ENCODE assay signal across 26 cellular contexts in the genomic region with DNA sequence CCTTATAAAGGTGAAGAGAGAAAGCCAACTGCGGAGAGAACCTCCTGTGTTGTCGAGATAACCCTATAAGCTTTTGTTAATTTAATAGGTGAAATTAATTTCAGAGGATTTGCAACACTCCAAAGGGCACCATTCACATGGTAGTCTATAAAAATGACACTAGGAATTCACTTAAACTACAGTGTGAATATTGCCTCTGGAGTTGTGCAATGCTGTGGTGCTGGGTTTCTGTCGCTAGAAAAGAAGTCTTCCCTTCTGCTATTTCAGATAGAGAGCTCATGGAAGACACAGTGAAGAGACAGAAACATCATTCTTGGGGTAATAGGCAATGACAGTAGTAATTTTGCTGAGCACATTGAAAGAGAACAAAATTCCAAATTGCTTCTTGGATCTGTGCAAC. TPM values are rescaled to one million over a fixed set of nuclear protein-coding genes. Genes with fewer than 3 reads are reported as not detected.
"Had no signal": no experiment of that assay in that cellular context is flagged by ENCODE, and none has a peak within 500 bp of the region (broad histone marks: within the 10 kb centered on the region; RNA-seq: fewer than 3 reads in every experiment).

No MANE protein-coding gene starts in this region.

- ATAC-seq: activated CD8-positive, alpha-beta memory T cell treated with anti-CD3 and anti-CD28 coated beads, Interleukin-2, amount 10 ng/mL, durations not matched to agents 7 days and 5 days; activated T-helper 17 cell treated with anti-CD3 and anti-CD28 coated beads, Interleukin-2, amount 50 U/mL, for 72 hours; WTC11 had no signal

- H3K36me3 ChIP-seq: brain microvascular endothelial cell, cardiac muscle cell had no signal

- H3K4me2 ChIP-seq: PC-9, SK-N-SH had no signal

- H3K36me3 Mint-ChIP-seq: activated CD8-positive, alpha-beta memory T cell treated with anti-CD3 and anti-CD28 coated beads, Interleukin-2, amount 10 ng/mL, durations not matched to agents 7 days and 5 days; activated naive CD8-positive, alpha-beta T cell; WTC11 had no signal

- H3K27me3 Mint-ChIP-seq: activated CD8-positive, alpha-beta memory T cell treated with anti-CD3 and anti-CD28 coated beads, Interleukin-2, amount 10 ng/mL, durations not matched to agents 7 days and 5 days; activated naive CD8-positive, alpha-beta T cell; activated T-helper 17 cell treated with anti-CD3 and anti-CD28 coated beads, Interleukin-2, amount 50 U/mL, for 72 hours had no signal

- H3K4me1 Mint-ChIP-seq: activated CD4-positive, alpha-beta T cell treated with anti-CD3 and anti-CD28 coated beads, Interleukin-2, amount 10 ng/mL, durations not matched to agents 24 days and 14 days; activated CD8-positive, alpha-beta memory T cell treated with anti-CD3 and anti-CD28 coated beads, Interleukin-2, amount 10 ng/mL, durations not matched to agents 7 days and 5 days; activated T-helper 17 cell treated with anti-CD3 and anti-CD28 coated beads, Interleukin-2, amount 50 U/mL, for 72 hours had no signal

- H3K27ac ChIP-seq: brain microvascular endothelial cell, cardiac muscle cell, PC-9 had no signal

- H3K27ac Mint-ChIP-seq: activated CD4-positive, alpha-beta T cell treated with anti-CD3 and anti-CD28 coated beads, Interleukin-2, amount 10 ng/mL, durations not matched to agents 24 days and 14 days; activated CD8-positive, alpha-beta memory T cell treated with anti-CD3 and anti-CD28 coated beads, Interleukin-2, amount 10 ng/mL, durations not matched to agents 7 days and 5 days; activated naive CD4-positive, alpha-beta T cell treated with anti-CD3 and anti-CD28 coated beads for 36 hours; activated naive CD8-positive, alpha-beta T cell; activated T-helper 17 cell treated with anti-CD3 and anti-CD28 coated beads, Interleukin-2, amount 50 U/mL, for 72 hours; T-helper 1 cell treated with Interleukin-12 subunit alpha and Interleukin-12 subunit beta and Interleukin-4 antibody, amounts not matched to agents 30 μg/mL and 1 μg/mL, for 36 hours; WTC11 had no signal

- DNase-seq: activated CD4-positive, alpha-beta T cell treated with anti-CD3 and anti-CD28 coated beads, Interleukin-2, amount 10 ng/mL, durations not matched to agents 24 days and 14 days; activated CD4-positive, alpha-beta T cell treated with anti-CD3 and anti-CD28 coated beads, Interleukin-2, amount 50 U/mL, for 48 hours; activated CD4-positive, CD25-positive, alpha-beta regulatory T cell treated with anti-CD3 and anti-CD28 coated beads, Interleukin-2, amount 50 U/mL, for 72 hours; activated CD8-positive, alpha-beta memory T cell treated with anti-CD3 and anti-CD28 coated beads, Interleukin-2, amount 10 ng/mL, durations not matched to agents 7 days and 5 days; activated gamma-delta T cell; activated naive CD4-positive, alpha-beta T cell treated with anti-CD3 and anti-CD28 coated beads for 36 hours; activated T-cell treated with anti-CD3 and anti-CD28 coated beads, Interleukin-2, amount 50 U/mL, for 48 hours; brain microvascular endothelial cell; Karpas-422; MM.1S; NCI-H1105; NCI-H1436; NCI-H1694 treated with DMSO at 0.1 percent for 48 hours; NCI-H2029 treated with DMSO at 0.1 percent for 48 hours; NCI-H345; NCI-H510A; NCI-H526 treated with DMSO at 0.1 percent for 48 hours; NCI-H82; PC-9; SHP77 treated with DMSO at 0.1 percent for 48 hours; SK-N-SH had no signal

- H2AFZ ChIP-seq: PC-9 had no signal

- H3K9ac ChIP-seq: SK-N-SH had no signal

- H3K27me3 ChIP-seq: brain microvascular endothelial cell, cardiac muscle cell had no signal

- H3K4me3 Mint-ChIP-seq: activated CD4-positive, alpha-beta T cell treated with anti-CD3 and anti-CD28 coated beads, Interleukin-2, amount 10 ng/mL, durations not matched to agents 24 days and 14 days; activated CD8-positive, alpha-beta memory T cell treated with anti-CD3 and anti-CD28 coated beads, Interleukin-2, amount 10 ng/mL, durations not matched to agents 7 days and 5 days; activated naive CD4-positive, alpha-beta T cell treated with anti-CD3 and anti-CD28 coated beads for 36 hours; activated naive CD8-positive, alpha-beta T cell; activated T-helper 17 cell treated with anti-CD3 and anti-CD28 coated beads, Interleukin-2, amount 50 U/mL, for 72 hours; T-helper 1 cell treated with Interleukin-12 subunit alpha and Interleukin-12 subunit beta and Interleukin-4 antibody, amounts not matched to agents 30 μg/mL and 1 μg/mL, for 36 hours; WTC11 had no signal

- H3K9me3 Mint-ChIP-seq: activated CD4-positive, alpha-beta T cell treated with anti-CD3 and anti-CD28 coated beads, Interleukin-2, amount 10 ng/mL, durations not matched to agents 24 days and 14 days; activated naive CD4-positive, alpha-beta T cell treated with anti-CD3 and anti-CD28 coated beads for 36 hours; activated T-helper 17 cell treated with anti-CD3 and anti-CD28 coated beads, Interleukin-2, amount 50 U/mL, for 72 hours; T-helper 1 cell treated with Interleukin-12 subunit alpha and Interleukin-12 subunit beta and Interleukin-4 antibody, amounts not matched to agents 30 μg/mL and 1 μg/mL, for 36 hours; WTC11 had no signal

- H3K9me3 ChIP-seq: SK-N-SH had no signal

- H3K4me3 ChIP-seq: cardiac muscle cell, PC-9 had no signal

RNA-seq across cellular contexts. Expression of gene PROK2, which starts 28.8 kb away (rescaled TPM):
- total RNA-seq: activated CD4-positive, alpha-beta T cell treated with anti-CD3 and anti-CD28 coated beads, Interleukin-2, amount 10 ng/mL, durations not matched to agents 24 days and 14 days; cardiac muscle cell; PC-9 had no signal
- polyA plus RNA-seq: cardiac muscle cell, SK-N-SH had no signal
